Comparison of ENCODE assay signal across 8 cellular contexts in the genomic region with DNA sequence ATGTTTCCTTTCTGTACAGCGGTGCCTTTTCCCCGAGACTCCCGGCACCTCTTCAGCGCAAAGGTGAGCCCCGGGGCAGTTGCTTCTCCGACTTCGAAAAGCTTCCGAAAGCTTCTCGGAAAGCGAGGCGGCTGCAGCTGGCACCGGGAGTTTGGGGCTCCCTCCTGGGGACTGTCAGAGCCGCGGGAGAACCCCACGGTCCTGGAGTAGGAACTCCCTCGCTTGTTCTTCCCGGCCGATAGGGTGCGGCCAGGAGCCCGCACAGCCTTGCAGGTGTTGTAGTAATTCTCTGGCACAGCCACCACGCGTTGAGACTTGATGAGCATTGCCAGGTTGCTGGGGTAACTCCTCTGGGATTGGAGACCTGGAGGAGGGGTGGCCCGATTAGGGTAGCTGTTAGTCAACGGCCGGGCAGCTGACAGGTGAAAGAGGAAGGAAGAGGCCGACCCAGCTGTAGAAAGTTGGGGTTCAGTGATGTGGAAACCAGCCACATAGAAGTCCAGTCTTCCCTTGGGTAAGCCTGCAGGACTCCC. TPM values are rescaled to one million over a fixed set of nuclear protein-coding genes. Genes with fewer than 3 reads are reported as not detected.
DNase-seq lines count a peak whose midpoint lies in the region; ATAC-seq and TF ChIP-seq lines count a peak whose summit lies in the region.

No MANE protein-coding gene starts in this region.

- H2BK20ac ChIP-seq in IMR-90 (ENCODE audit: low read depth, low read length), result no peak overlapping the region

- H3K23ac ChIP-seq in IMR-90 (ENCODE audit: low read depth, low read length), result peak overlapping the region; percentile 77

- H3K79me2 ChIP-seq in DND-41 (ENCODE audit: insufficient read depth, low read length), result no peaks in the 10 kb centered on the region
- H3K79me2 ChIP-seq in OCI-LY3 (ENCODE audit: low read length), result peaks cover 3% of the 10 kb centered on the region; the same call in 1 of the 2 replicates

- H3K14ac ChIP-seq in IMR-90 (replicated peaks; ENCODE audit: low read depth, low read length), result peak overlapping the region; percentile 69

- peak overlapping the region; percentile 95 for H2AFZ ChIP-seq in DND-41 (ENCODE audit: low read depth, low read length)
- H2AFZ ChIP-seq in IMR-90 (replicated peaks; ENCODE audit: low read length, poor library complexity), result peak overlapping the region; percentile 93
- peak overlapping the region; percentile 66; the same call in 1 of the 2 replicates for H2AFZ ChIP-seq in OCI-LY3 (ENCODE audit: low read depth, low read length)

- no peak overlapping the region for H2BK120ac ChIP-seq in IMR-90 (ENCODE audit: low read depth, low read length)

- H3K18ac ChIP-seq in IMR-90 (ENCODE audit: low read depth, low read length), result no peak overlapping the region

- BruUV-seq in IMR-90 (replicated peaks; lab: Mats Ljungman, UMichigan), result no TSS peak

- H2BK15ac ChIP-seq in IMR-90 (ENCODE audit: low read depth, low read length), result no peak overlapping the region

- dilution Hi-C loops in IMR-90 (cut with HindIII; ENCODE audit: low sequenced_read_pairs, unreplicated experiment), result no loop called here

- TF ChIP-seq EP300 in tibial nerve (IDR thresholded peaks at IDR 0.05), result no peak

- no peak overlapping the region for H2BK5ac ChIP-seq in IMR-90 (ENCODE audit: low read depth, low read length, poor library complexity, severe bottlenecking)

- no peak overlapping the region for H4K91ac ChIP-seq in IMR-90 (ENCODE audit: insufficient read depth, low read depth, low read length)

- CTCF ChIA-PET in IMR-90 (lab: Yijun Ruan, JAX), result no interaction called here

- POLR2A ChIA-PET in IMR-90 (lab: Charles Lee; ENCODE audit: unreplicated experiment), result no interaction called here

- H4K8ac ChIP-seq in IMR-90 (ENCODE audit: low read depth in 2 of 2, low read length in 2 of 2), result 0 out of 4 replicates have a peak overlapping the region, but pooled peaks of 1 of the 2 experiments have one; percentile 17

- no peak overlapping the region for H4K5ac ChIP-seq in IMR-90 (ENCODE audit: low read depth, low read length)

- H3K4ac ChIP-seq in IMR-90 (ENCODE audit: low read depth, low read length), result peak overlapping the region; percentile 18

- no peak for TF ChIP-seq POLR2A in IMR-90 (IDR thresholded peaks at IDR 0.05; ENCODE audit: low read depth, low read length)
- TF ChIP-seq POLR2A in tibial nerve (IDR thresholded peaks at IDR 0.05), result no peak

- H3K27ac ChIP-seq in DND-41 (ENCODE audit: low read length) (peak overlapping the region; percentile 74; the same call in 1 of the 2 replicates), IMR-90 (ENCODE audit: insufficient read depth, low read length) (peak overlapping the region; percentile 70; the same call in 1 of the 2 replicates), OCI-LY3 (ENCODE audit: low read length) (peak overlapping the region; percentile 74), tibial nerve (peak overlapping the region in 3 of 4 donors; percentile 81 to 92 (median 83))

- H3K9me3 ChIP-seq in DND-41 (ENCODE audit: insufficient read depth, low read length, severe bottlenecking), result no peaks in the 10 kb centered on the region
- no peaks in the 10 kb centered on the region for H3K9me3 ChIP-seq in IMR-90 (ENCODE audit: control insufficient read depth, insufficient read depth, low read length)
- H3K9me3 ChIP-seq in OCI-LY3 (ENCODE audit: insufficient read depth, low read length), result no peaks in the 10 kb centered on the region
- no peaks in the 10 kb centered on the region for H3K9me3 ChIP-seq in tibial nerve

- H3K9ac ChIP-seq in DND-41 (ENCODE audit: low read depth, low read length) (peak overlapping the region; percentile 76), IMR-90 (ENCODE audit: low read depth, low read length) (peak overlapping the region; percentile 82), OCI-LY3 (ENCODE audit: low read length) (peak overlapping the region; percentile 86)

- peaks cover 10 to 34% of the 10 kb centered on the region in 2 experiments; a peak in 3 of 4 replicates for H3K79me1 ChIP-seq in IMR-90 (ENCODE audit: low read depth in 1 of 2, low read length in 2 of 2)

- H3K36me3 ChIP-seq in DND-41 (ENCODE audit: insufficient read depth, low read length) (peaks cover 2% of the 10 kb centered on the region; the same call in 1 of the 2 replicates), IMR-90 (ENCODE audit: control insufficient read depth, insufficient read depth, low read length) (peaks cover 2% of the 10 kb centered on the region; the same call in 1 of the 2 replicates), OCI-LY3 (replicated peaks; ENCODE audit: low read depth, low read length) (peaks cover 7% of the 10 kb centered on the region), tibial nerve (peaks cover 0 to 16% (median 2%) of the 10 kb centered on the region in 3 donors)

- TF ChIP-seq CTCF in DND-41 (IDR thresholded peaks at IDR 0.05; ENCODE audit: borderline replicate concordance, extremely low read depth, low read length, poor library complexity, severe bottlenecking), result peak; percentile 39
- peak; percentile 21; the same call in 1 of the 2 replicates for TF ChIP-seq CTCF in IMR-90 (conservative IDR thresholded peaks at IDR 0.05; ENCODE audit: low read depth, low read length)
- no peak for TF ChIP-seq CTCF in OCI-LY3 (IDR thresholded peaks at IDR 0.05; ENCODE audit: low read depth, low read length)
- TF ChIP-seq CTCF in tibial nerve (IDR thresholded peaks at IDR 0.05), result no peak

- in situ Hi-C loops in IMR-90 (cut with MboI; ENCODE audit: low sequenced_read_pairs), result no loop called here

- H3K4me1 ChIP-seq in DND-41 (ENCODE audit: insufficient read depth, low read length), result peaks cover 30% of the 10 kb centered on the region
- H3K4me1 ChIP-seq in IMR-90 (ENCODE audit: control insufficient read depth, insufficient read depth, low read length), result peaks cover 3% of the 10 kb centered on the region
- H3K4me1 ChIP-seq in OCI-LY3 (ENCODE audit: low read length), result peaks cover 27% of the 10 kb centered on the region
- H3K4me1 ChIP-seq in tibial nerve, result peaks cover 0 to 30% (median 6%) of the 10 kb centered on the region in 4 donors

- WGBS in IMR-90 (ENCODE audit: extremely low coverage in 2 of 2, insufficient read length in 1 of 2), 2 experiments, result 1% methylated on average over 16 of the region's 26 CpGs; no CpG with 5 or more reads in 1 of the 2 experiments
- 3 to 6% methylated on average over 22 to 25 of the region's 26 CpGs for WGBS in tibial nerve, 2 donors

- ATAC-seq in DND-41 (ENCODE audit: insufficient read depth, low read depth) (peak; percentile 8; the same call in 2 of the 3 replicates), GM21619 (IDR thresholded peaks at IDR 0.05; ENCODE audit: unreplicated experiment) (peak; percentile 38), IMR-90 (ENCODE audit: low read depth) (peak; percentile 1)

- H3K4me3 ChIP-seq in DND-41 (ENCODE audit: low read depth in 1 of 2, low read length in 2 of 2) (peak overlapping the region; percentile 45 to 77; a peak in 3 of 4 replicates), IMR-90 (ENCODE audit: insufficient read depth, low read depth, low read length) (peak overlapping the region; percentile 99), OCI-LY3 (ENCODE audit: low read length) (peak overlapping the region; percentile 95), tibial nerve (peak overlapping the region; percentile 56 to 92 (median 72))

- H3K56ac ChIP-seq in IMR-90 (ENCODE audit: extremely low read depth, insufficient read depth, low read length), result no peak overlapping the region

- intact Hi-C loops in IMR-90 (cut with micrococcal nuclease), result loop anchor here (2.0 to 5.0 kb wide), 3 partner anchors 107 to 349 kb away; no protein-coding TSS in a partner anchor

- peak; percentile 42 for DNase-seq in DND-41
- DNase-seq in IMR-90, result peak; percentile 27
- peak; percentile 35 for DNase-seq in activated effector memory CD4-positive, alpha-beta T cell treated with Interleukin-2 at 50 U/mL for 16 hours
- DNase-seq in globus pallidus (ENCODE audit: low spot score), result peak; percentile 31
- peak in 49 of 56 donors; percentile 8 to 74 (median 43) for DNase-seq in nucleus accumbens (lab: John Stamatoyannopoulos, UW)
- peak in 1 of 2 donors; percentile 24 for DNase-seq in tibial nerve (ENCODE audit: low spot score in 2 of 2)

- H2AK5ac ChIP-seq in IMR-90 (ENCODE audit: low read depth, low read length), result 0 out of 2 replicates have a peak overlapping the region, but pooled peaks have one; percentile 4

- peak overlapping the region; percentile 29 for H2AK9ac ChIP-seq in IMR-90 (replicated peaks; ENCODE audit: low read depth, low read length, poor library complexity)

- no peaks in the 10 kb centered on the region for H4K20me1 ChIP-seq in DND-41 (ENCODE audit: insufficient read depth, low read length)
- no peaks in the 10 kb centered on the region for H4K20me1 ChIP-seq in IMR-90 (ENCODE audit: insufficient read depth, low read length)
- no peaks in the 10 kb centered on the region for H4K20me1 ChIP-seq in OCI-LY3 (ENCODE audit: insufficient read depth, low read length)

- peaks cover 6% of the 10 kb centered on the region for H3K9me1 ChIP-seq in IMR-90 (ENCODE audit: insufficient read depth, low read length)

- H3K4me2 ChIP-seq in DND-41 (ENCODE audit: insufficient read depth, low read length) (peak overlapping the region; percentile 93), IMR-90 (ENCODE audit: low read depth, low read length) (peak overlapping the region; percentile 92), OCI-LY3 (ENCODE audit: low read length) (peak overlapping the region; percentile 66)

- H3K27me3 ChIP-seq in DND-41 (ENCODE audit: insufficient read depth, low read length, poor library complexity) (no peaks in the 10 kb centered on the region), IMR-90 (ENCODE audit: control insufficient read depth, insufficient read depth, low read length) (no peaks in the 10 kb centered on the region), OCI-LY3 (ENCODE audit: low read depth, low read length) (no peaks in the 10 kb centered on the region), tibial nerve (no peaks in the 10 kb centered on the region)

- TF ChIP-seq RAD21 in IMR-90 (IDR thresholded peaks at IDR 0.05; ENCODE audit: low read length), result 0 out of 2 replicates have a peak, but pooled peaks have one; percentile 11

RNA-seq across cellular contexts. Expression of a gene that starts 0.7 kb away (rescaled TPM):
- total RNA-seq in IMR-90 (2012; rRNA removed) (16.7 and 16.9 TPM in 2 replicates), tibial nerve (10 to 100 TPM in 3 of 4 donors, 1 to 10 TPM in 1; 9.4 to 16.5 (median 15.2) TPM)
- 9.8 and 13.2 TPM in 2 replicates for polyA plus RNA-seq in IMR-90 (2012; rRNA removed)
- 5.0 and 5.4 TPM in 2 replicates for polyA plus RNA-seq in IMR-90 (2012; cell fraction: cytosol; rRNA removed)
- polyA plus RNA-seq in IMR-90 (2012; cell fraction: nucleus; rRNA removed; ENCODE audit: low replicate concordance), result 2.5 and 6.6 TPM in 2 replicates

RNA-seq across cellular contexts. Expression of a gene that starts 1.1 kb away (rescaled TPM):
- 10.8 and 22.2 TPM in 2 replicates for total RNA-seq in IMR-90 (2012; rRNA removed)
- polyA plus RNA-seq in IMR-90 (2012; rRNA removed), result 11.3 and 14.1 TPM in 2 replicates
- polyA plus RNA-seq in IMR-90 (2012; cell fraction: cytosol; rRNA removed), result 2.7 and 4.9 TPM in 2 replicates
- polyA plus RNA-seq in IMR-90 (2012; cell fraction: nucleus; rRNA removed; ENCODE audit: low replicate concordance), result 0.97 and 4.4 TPM in 2 replicates
- 1 to 10 TPM; 3.8 to 9.3 (median 5.4) TPM for total RNA-seq in tibial nerve

RNA-seq across cellular contexts. Expression of a gene that starts 33.5 kb away (rescaled TPM):
- total RNA-seq in IMR-90 (2012; rRNA removed), result 0.83 and 1.1 TPM in 2 replicates
- polyA plus RNA-seq in IMR-90 (2012; rRNA removed), result 1.0 and 1.1 TPM in 2 replicates
- polyA plus RNA-seq in IMR-90 (2012; cell fraction: cytosol; rRNA removed), result 1.1 and 1.5 TPM in 2 replicates
- 0.36 and 0.78 TPM in 2 replicates for polyA plus RNA-seq in IMR-90 (2012; cell fraction: nucleus; rRNA removed; ENCODE audit: low replicate concordance)
- 1 to 10 TPM; 2.0 to 5.0 (median 4.3) TPM for total RNA-seq in tibial nerve

Comparison
In these comparisons a context has a peak if more than half of its experiments do, and no peak if none do; other contexts are left out.
1. CTCF ChIP-seq: peak in DND-41 (single experiment) and IMR-90 (single experiment); none in OCI-LY3 (single experiment) and tibial nerve (0 of 5).
2. Peak in every context shown above with its lines, with median percentiles within 50 percentile points of each other: ATAC-seq, H2AFZ ChIP-seq, H3K27ac ChIP-seq, H3K4me2 ChIP-seq, H3K4me3 ChIP-seq and H3K9ac ChIP-seq.